ENCODE assay signal across 1 cellular context in genomic region chr1:53186533-53186932, GRCh38.
TF ChIP-seq lines count a peak whose summit lies in the region.

No MANE protein-coding gene starts in this region.

TF ChIP-seq in IMR-90, 13 proteins besides CTCF, POLR2A, EP300 and RAD21:
- no peak for TF ChIP-seq ELK1 (IDR thresholded peaks at IDR 0.05; ENCODE audit: borderline replicate concordance, low read depth, low read length)
- no peak for TF ChIP-seq CHD1 (IDR thresholded peaks at IDR 0.05; ENCODE audit: low read depth, low read length)
- TF ChIP-seq RFX5 (IDR thresholded peaks at IDR 0.05; ENCODE audit: low read depth, low read length) = no peak
- TF ChIP-seq MAFK (IDR thresholded peaks at IDR 0.05; ENCODE audit: low read depth, low read length) = no peak
- no peak for TF ChIP-seq MAZ (IDR thresholded peaks at IDR 0.05; ENCODE audit: borderline replicate concordance, low read depth, low read length)
- TF ChIP-seq NFE2L2 (IDR thresholded peaks at IDR 0.05; ENCODE audit: low read depth, low read length) = no peak
- TF ChIP-seq SMC3 (IDR thresholded peaks at IDR 0.05; ENCODE audit: low read depth, low read length) = no peak
